ENCODE assay signal across 8 cellular contexts in the genomic region with DNA sequence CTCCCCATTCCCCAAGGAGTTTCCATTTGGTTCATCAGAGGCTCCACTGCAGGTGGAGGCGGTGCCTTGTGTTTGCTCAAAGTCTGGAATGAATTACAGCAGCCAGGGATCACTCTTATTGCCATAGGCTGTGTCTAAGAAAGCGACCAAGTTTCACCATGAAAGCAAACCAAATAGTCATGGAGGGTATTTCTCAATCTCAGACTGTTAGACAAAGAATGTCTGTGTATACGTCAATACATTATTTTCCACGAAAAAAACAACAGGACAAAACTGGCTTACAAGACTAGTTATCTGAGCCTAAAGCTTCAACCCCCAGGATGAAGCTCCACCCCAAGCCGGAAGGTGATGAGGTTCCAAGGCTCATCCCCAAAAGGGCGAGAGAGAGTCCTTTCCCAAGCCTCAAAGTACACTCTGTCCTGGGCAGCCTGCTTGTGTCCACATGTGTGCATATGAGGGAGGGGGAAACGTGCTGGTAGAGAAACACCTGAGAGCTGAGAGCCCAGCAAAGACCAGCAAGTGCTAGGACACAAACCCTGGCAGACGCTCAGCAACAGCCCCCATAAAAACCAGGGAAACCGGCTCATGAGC. TPM values are rescaled to one million over a fixed set of nuclear protein-coding genes. Genes with fewer than 3 reads are reported as not detected.
DNase-seq lines count a peak whose midpoint lies in the region; ATAC-seq and TF ChIP-seq lines count a peak whose summit lies in the region.

No MANE protein-coding gene starts in this region.

- POLR2A ChIA-PET in WTC11 (lab: Charles Lee): no interaction called here

- H3K27me3 ChIP-seq in skeletal muscle tissue (ENCODE audit: control insufficient read depth in 3 of 3, insufficient read depth in 3 of 3, low read length in 3 of 3): no peaks in the 10 kb centered on the region

- no peak overlapping the region for H3K27ac Mint-ChIP-seq in WTC11

- H3K9me3 Mint-ChIP-seq in WTC11: no peaks in the 10 kb centered on the region

- no peaks in the 10 kb centered on the region for H3K36me3 Mint-ChIP-seq in WTC11

- H3K27me3 Mint-ChIP-seq in WTC11 (ENCODE audit: low read depth): peaks cover 11% of the 10 kb centered on the region

- H3K27ac ChIP-seq in skeletal muscle tissue (ENCODE audit: low read depth, low read length): peak overlapping the region; percentile 97

- H3K9me3 ChIP-seq in skeletal muscle tissue (ENCODE audit: control insufficient read depth in 3 of 3, low read length in 3 of 3): no peaks in the 10 kb centered on the region

- DNase-seq in GM04503 (ENCODE audit: low read depth) (peak; percentile 84), WTC11 (ENCODE audit: low spot score) (no peak), glomerular visceral epithelial cell (ENCODE audit: extremely low spot score) (peak; percentile 31), UCSD-AML1 (lab: John Stamatoyannopoulos, UW; ENCODE audit: unreplicated experiment) (no peak)
- no peak for DNase-seq in stimulated activated naive CD4-positive, alpha-beta T cell treated with Interleukin-2 at 50 U/mL for 16 hours (lab: John Stamatoyannopoulos, UW)

- peaks cover 52% of the 10 kb centered on the region for H3K4me1 Mint-ChIP-seq in WTC11

- H3K4me3 Mint-ChIP-seq in WTC11: no peak overlapping the region

- CTCF ChIA-PET in WTC11 (lab: Charles Lee): interaction anchor here (0.6 kb wide), 1 partner anchor 46 kb away, joined by 3 read pairs; no protein-coding TSS in a partner anchor

- H3K4me1 ChIP-seq in skeletal muscle tissue (ENCODE audit: control insufficient read depth in 3 of 3, insufficient read depth in 3 of 3, low read length in 3 of 3): peaks cover 76 to 88% (median 84%) of the 10 kb centered on the region in 3 donors

- peak overlapping the region in 1 of 3 donors; percentile 94 for H3K9ac ChIP-seq in skeletal muscle tissue (ENCODE audit: low read depth in 1 of 3, low read length in 3 of 3)

- ATAC-seq in WTC11 (no peak), GM18502 (IDR thresholded peaks at IDR 0.05; ENCODE audit: poor library complexity, unreplicated experiment) (no peak), HG03097 (IDR thresholded peaks at IDR 0.05; ENCODE audit: low FRiP score, unreplicated experiment) (no peak)

- no peak for TF ChIP-seq CTCF in WTC11 (IDR thresholded peaks at IDR 0.05)

- peak overlapping the region; percentile 0 to 93 (median 49) for H3K4me3 ChIP-seq in skeletal muscle tissue (ENCODE audit: low read length in 3 of 3)

- H3K36me3 ChIP-seq in skeletal muscle tissue (ENCODE audit: control insufficient read depth in 3 of 3, insufficient read depth in 3 of 3, low read length in 3 of 3): no peaks in the 10 kb centered on the region

TF ChIP-seq in WTC11, 78 proteins besides CTCF, POLR2A, EP300 and RAD21:
- TF ChIP-seq FOXP1 (CRISPR knock-in tag; IDR thresholded peaks at IDR 0.05; ENCODE audit: borderline replicate concordance) (no peak), GABPB1 (CRISPR knock-in tag; IDR thresholded peaks at IDR 0.05) (peak; percentile 69)
TF ChIP-seq in WTC11: peak in this region for 1.

RNA-seq across cellular contexts. Expression of a gene that starts 4.3 kb away (rescaled TPM):
- total RNA-seq in WTC11 (2021) (19.1 to 20.2 TPM (median 19.8 TPM) in 3 replicates), skeletal muscle tissue (14.1 TPM)

Comparison
In these comparisons a context has a peak if more than half of its experiments do, and no peak if none do; other contexts are left out.
1. DNase-seq: peak in GM04503 (single experiment) and glomerular visceral epithelial cell (single experiment); none in WTC11 (single experiment), UCSD-AML1 (single experiment) and stimulated activated naive CD4-positive, alpha-beta T cell treated with Interleukin-2 at 50 U/mL for 16 hours (single experiment).